ENCODE assay signal across 8 cellular contexts in genomic region chr3:161851941-161852566, GRCh38.
DNase-seq lines count a peak whose midpoint lies in the region; ATAC-seq, FAIRE-seq and TF ChIP-seq lines count a peak whose summit lies in the region.

No MANE protein-coding gene starts in this region.

- H3K4me3 ChIP-seq in WERI-Rb-1 (ENCODE audit: low read depth, low read length) = no peak overlapping the region

- TF ChIP-seq POLR2A in GM12891 (IDR thresholded peaks at IDR 0.05; ENCODE audit: low read depth, low read length) = no peak

- DNase-seq in AML-193 (lab: John Stamatoyannopoulos, UW) (peak; percentile 17 to 53), GM12891 (ENCODE audit: insufficient read length, low spot score) (peak; percentile 5), M059J (ENCODE audit: low read depth) (peak; percentile 51), WERI-Rb-1 (peak; percentile 59), globus pallidus (ENCODE audit: low spot score) (peak; percentile 8), retina (peak; percentile 44), DMS79 (lab: John Stamatoyannopoulos, UW) (no peak)

- no peaks in the 10 kb centered on the region for H3K27me3 ChIP-seq in WERI-Rb-1 (ENCODE audit: insufficient read depth, low read depth, severe bottlenecking)

- ATAC-seq in HG02571 (IDR thresholded peaks at IDR 0.05; ENCODE audit: unreplicated experiment) = peak; percentile 97

- H3K27ac ChIP-seq in WERI-Rb-1 = no peak overlapping the region

- FAIRE-seq in GM12891 (lab: Jason Lieb, UNC) = peak; percentile 82

- no peaks in the 10 kb centered on the region for H3K9me3 ChIP-seq in WERI-Rb-1 (ENCODE audit: severe bottlenecking)

- peak; percentile 81 for TF ChIP-seq CTCF in WERI-Rb-1 (IDR thresholded peaks at IDR 0.05; ENCODE audit: low read depth, low read length)

- no peaks in the 10 kb centered on the region for H3K36me3 ChIP-seq in WERI-Rb-1

TF ChIP-seq in GM12891, 5 proteins besides CTCF, POLR2A, EP300 and RAD21:
- TF ChIP-seq SPI1 (IDR thresholded peaks at IDR 0.05; ENCODE audit: low read depth, low read length) (no peak), TAF1 (IDR thresholded peaks at IDR 0.05; ENCODE audit: low read depth, low read length) (no peak), POU2F2 (IDR thresholded peaks at IDR 0.05; ENCODE audit: low read depth, low read length) (no peak), POLR2AphosphoS5 (IDR thresholded peaks at IDR 0.05; ENCODE audit: low read depth, low read length) (no peak), PAX5 (IDR thresholded peaks at IDR 0.05; ENCODE audit: insufficient read depth, low read length, severe bottlenecking) (no peak)
